ENCODE assay signal across 19 cellular contexts in the genomic region with DNA sequence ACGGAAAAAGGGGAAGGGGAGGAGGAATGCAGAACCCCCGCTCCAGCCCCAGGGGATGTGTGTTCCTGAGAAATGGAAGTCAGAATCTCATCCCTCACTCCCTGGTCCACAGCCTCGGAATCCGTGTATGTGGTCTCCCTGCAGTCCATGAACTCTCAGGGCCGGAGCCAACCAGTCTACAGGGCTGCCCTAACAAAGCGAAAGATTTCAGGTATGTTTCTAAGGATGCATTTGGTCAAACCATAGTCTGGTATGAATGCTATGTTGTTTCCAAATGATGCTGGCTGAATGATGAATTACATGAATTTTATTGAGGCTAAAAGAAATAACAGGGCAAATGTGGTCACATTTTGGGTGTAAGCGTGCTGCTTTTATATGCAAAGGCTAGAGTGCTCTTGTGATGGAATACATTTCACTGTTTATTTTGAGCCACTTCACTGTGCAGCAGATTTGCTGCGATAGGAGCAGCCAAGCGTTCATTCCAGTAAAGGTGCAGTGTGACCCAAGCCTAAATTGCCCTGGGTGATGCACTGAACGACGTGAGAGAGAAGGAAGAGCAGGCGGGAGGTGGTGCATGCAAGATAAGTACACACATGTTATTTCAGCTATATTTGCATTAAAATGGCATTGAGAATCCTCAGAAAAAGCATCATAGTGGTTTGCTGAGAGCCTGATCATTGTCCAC. TPM values are rescaled to one million over a fixed set of nuclear protein-coding genes. Genes with fewer than 3 reads are reported as not detected.
"Had no signal": no experiment of that assay in that cellular context is flagged by ENCODE, and none has a peak within 500 bp of the region (broad histone marks: within the 10 kb centered on the region; RNA-seq: fewer than 3 reads in every experiment).

No MANE protein-coding gene starts in this region.

- H3K4me1 ChIP-seq: ascending aorta, heart left ventricle, left lung, parathyroid adenoma, right lobe of liver had no signal

- H3K9me3 ChIP-seq: ascending aorta, heart left ventricle, left lung, right lobe of liver had no signal

- H3K27me3 ChIP-seq: ascending aorta, left lung, right lobe of liver had no signal

- H3K27ac ChIP-seq: ascending aorta, heart left ventricle, left lung, parathyroid adenoma, right lobe of liver, WERI-Rb-1 had no signal

- DNase-seq: activated CD4-positive, alpha-beta T cell treated with anti-CD3 and anti-CD28 coated beads for 1 hour; activated CD8-positive, alpha-beta memory T cell treated with anti-CD3 and anti-CD28 coated beads for 24 hours; activated CD8-positive, alpha-beta memory T cell treated with anti-CD3 and anti-CD28 coated beads, Interleukin-2, amount 50 U/mL, for 48 hours; activated gamma-delta T cell; activated T-cell treated with anti-CD3 and anti-CD28 coated beads, Interleukin-2, amount 50 U/mL, for 48 hours; cerebellar nuclear complex; cortex of kidney; heart left ventricle; kidney; left lung; midbrain; right lobe of liver; stimulated activated naive CD4-positive, alpha-beta T cell; WERI-Rb-1 had no signal

- H3K36me3 ChIP-seq: ascending aorta, heart left ventricle, left lung, right lobe of liver, WERI-Rb-1 had no signal

- H3K9ac ChIP-seq: parathyroid adenoma had no signal

- ATAC-seq: heart left ventricle, left lung, right lobe of liver had no signal

- H3K79me2 ChIP-seq: parathyroid adenoma had no signal

- H3K4me2 ChIP-seq: smooth muscle cell had no signal

- H2AFZ ChIP-seq: parathyroid adenoma had no signal

- H3K4me3 ChIP-seq: ascending aorta, heart left ventricle, left lung, right lobe of liver, smooth muscle cell had no signal

RNA-seq across cellular contexts. Expression of a gene that starts 52.4 kb away (rescaled TPM):
- total RNA-seq: bronchial epithelial cell, lung microvascular endothelial cell, smooth muscle cell had no signal
